28 cellular contexts compared by ENCODE assay signal in the genomic region with DNA sequence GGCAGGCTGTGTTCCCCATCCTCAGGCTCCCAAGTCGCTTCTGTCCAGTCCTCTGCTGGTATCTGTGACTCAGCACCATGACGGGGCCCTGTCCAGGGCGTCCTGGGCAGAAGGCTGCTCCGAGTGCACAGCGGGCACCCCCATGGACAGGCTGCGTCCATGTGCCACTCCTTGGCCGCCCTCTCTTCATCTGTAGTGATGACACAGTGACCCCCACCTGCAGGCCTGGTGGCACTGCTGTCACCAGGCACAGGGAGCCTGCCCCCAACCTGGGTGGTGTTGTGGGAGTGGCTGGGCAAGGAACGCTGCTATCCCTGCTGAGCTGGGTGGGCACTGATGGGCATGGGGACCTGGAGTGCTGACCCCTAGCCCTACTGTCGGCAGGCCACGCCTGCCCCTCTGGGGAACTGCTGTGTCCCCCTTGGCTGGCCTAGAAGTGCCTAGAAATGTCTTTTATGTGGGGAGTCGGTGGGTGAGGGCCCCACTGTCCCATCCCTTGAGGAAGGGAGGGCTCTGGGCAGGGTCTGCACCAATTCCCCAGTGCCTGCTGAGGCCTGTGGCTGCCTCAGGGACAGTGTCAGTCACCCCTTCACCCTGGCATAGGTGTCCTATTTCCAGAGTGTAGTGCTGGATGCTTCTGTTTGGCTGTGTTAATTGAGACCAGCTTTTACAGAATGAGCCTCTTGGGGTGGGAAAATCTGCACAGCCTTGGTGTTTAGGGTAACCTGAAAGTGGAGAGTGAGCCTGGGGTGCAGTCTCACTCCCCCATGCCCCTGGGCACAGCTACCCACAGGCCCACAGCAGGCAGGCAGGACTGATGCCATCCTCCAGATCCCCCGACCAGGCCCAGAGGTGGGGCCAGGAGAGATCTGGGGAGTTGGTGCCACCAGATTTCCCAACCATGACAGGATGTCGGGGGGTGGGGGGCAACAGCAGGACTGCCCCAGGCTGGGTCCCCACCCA. TPM values are rescaled to one million over a fixed set of nuclear protein-coding genes. Genes with fewer than 3 reads are reported as not detected.
DNase-seq lines count a peak whose midpoint lies in the region; ATAC-seq, FAIRE-seq and TF ChIP-seq lines count a peak whose summit lies in the region.
"Had no signal": no experiment of that assay in that cellular context is flagged by ENCODE, and none has a peak within 500 bp of the region (broad histone marks: within the 10 kb centered on the region; RNA-seq: fewer than 3 reads in every experiment).

No MANE protein-coding gene starts in this region.

- peak overlapping the region in 5 of 11 experiments; percentile 0 to 85 (median 35); a peak in 4 of 22 replicates for H3K9ac ChIP-seq in BLaER1 treated with 17β-estradiol and CSF1 and Interleukin-3, amounts not matched to agents 10 nM and 100 nM
- H3K9ac ChIP-seq in K562 (ENCODE audit: insufficient read depth in 1 of 2, low read depth in 2 of 2, low read length in 2 of 2) (peak overlapping the region in 1 of 2 experiments; percentile 57; a peak in 2 of 4 replicates), neuronal stem cell (ENCODE audit: low read depth, low read length, poor library complexity) (peak overlapping the region; percentile 50)

- no peak for ATAC-seq in K562
- ATAC-seq in central memory CD8-positive, alpha-beta T cell (replicated peaks; ENCODE audit: extremely low read depth, poor library complexity, severe bottlenecking) = no peak
- no peak for ATAC-seq in HG03460 (IDR thresholded peaks at IDR 0.05; ENCODE audit: unreplicated experiment)
- ATAC-seq: GM12878 had no signal

- H2BK120ac ChIP-seq in neuronal stem cell (ENCODE audit: low read depth, low read length) = no peak overlapping the region

- H3K79me2 ChIP-seq in K562 (ENCODE audit: control insufficient read depth, insufficient read depth, low read length) = no peaks in the 10 kb centered on the region

- H3K4me1 ChIP-seq in BLaER1 treated with 17β-estradiol and CSF1 and Interleukin-3, amounts not matched to agents 10 nM and 100 nM = peaks cover 25 to 100% (median 100%) of the 10 kb centered on the region in 10 experiments
- H3K4me1 ChIP-seq in K562 (replicated peaks in 1 of 2; ENCODE audit: control insufficient read depth in 2 of 2, insufficient read depth in 2 of 2, low read length in 2 of 2) (peaks cover 0 to 58% of the 10 kb centered on the region in 2 experiments; a peak in 2 of 5 replicates), neuronal stem cell (ENCODE audit: control insufficient read depth in 2 of 2, insufficient read depth in 1 of 2, low read depth in 1 of 2, low read length in 2 of 2) (peaks cover 3 to 8% of the 10 kb centered on the region in 2 donors), left ventricle myocardium inferior (peaks cover 16% of the 10 kb centered on the region), vagina (peaks cover 9% of the 10 kb centered on the region)

- H3K9me3 Mint-ChIP-seq in central memory CD8-positive, alpha-beta T cell = no peaks in the 10 kb centered on the region
- H3K9me3 Mint-ChIP-seq: CD4-positive, alpha-beta memory T cell; CD4-positive, CD25-positive, alpha-beta regulatory T cell; CD8-positive, alpha-beta memory T cell had no signal

- H3K79me1 ChIP-seq in neuronal stem cell (ENCODE audit: low read depth, low read length) = no peaks in the 10 kb centered on the region

- no peaks in the 10 kb centered on the region for H3K36me3 ChIP-seq in BLaER1 treated with 17β-estradiol and CSF1 and Interleukin-3, amounts not matched to agents 10 nM and 100 nM
- H3K36me3 ChIP-seq in K562 (ENCODE audit: control insufficient read depth, insufficient read depth, low read length) (no peaks in the 10 kb centered on the region), neuronal stem cell (replicated peaks in 1 of 2; ENCODE audit: control insufficient read depth in 2 of 2, insufficient read depth in 2 of 2, low read length in 2 of 2) (no peaks in the 10 kb centered on the region), left ventricle myocardium inferior (no peaks in the 10 kb centered on the region), vagina (no peaks in the 10 kb centered on the region)
- H3K36me3 ChIP-seq: BE2C had no signal

- TF ChIP-seq RAD21 in K562 (CRISPR knock-in tag; conservative IDR thresholded peaks at IDR 0.05 in 1 of 2, IDR thresholded peaks at IDR 0.05 in 1 of 2) = no peak

- WGBS in K562 (ENCODE audit: insufficient coverage, low coverage, missing lambda C conversion rate) = 2% methylated on average over 13 of the region's 13 CpGs
- no CpG with 5 or more reads among the region's 13 CpGs for WGBS in neuronal stem cell (ENCODE audit: extremely low coverage in 2 of 2, insufficient read length in 2 of 2, insufficient replicate concordance in 1 of 2), 2 donors

- in situ Hi-C loops in K562 (cut with MboI) = no loop called here

- CTCF ChIA-PET in K562 (lab: Yijun Ruan, JAX; ENCODE audit: low intra/inter-chr PET ratio) = no interaction called here

- peak overlapping the region in 4 of 11 experiments; percentile 13 to 33 (median 24); a peak in 4 of 22 replicates for H3K27ac ChIP-seq in BLaER1 treated with 17β-estradiol and CSF1 and Interleukin-3, amounts not matched to agents 10 nM and 100 nM
- H3K27ac ChIP-seq in K562 (ENCODE audit: extremely low read depth, low read depth, low read length) (no peak overlapping the region), neuronal stem cell (replicated peaks; ENCODE audit: low read length) (no peak overlapping the region), left ventricle myocardium inferior (replicated peaks) (no peak overlapping the region), vagina (no peak overlapping the region)

- peak overlapping the region; percentile 24 for H3K4ac ChIP-seq in neuronal stem cell (ENCODE audit: low read length)

- H3K9me1 ChIP-seq in K562 (ENCODE audit: control insufficient read depth, insufficient read depth, low read length) = peaks cover 11% of the 10 kb centered on the region

- H3K36me3 Mint-ChIP-seq in central memory CD8-positive, alpha-beta T cell (ENCODE audit: insufficient read depth) = peaks cover 1% of the 10 kb centered on the region
- H3K36me3 Mint-ChIP-seq: CD14-positive monocyte; CD4-positive, alpha-beta memory T cell; CD4-positive, CD25-positive, alpha-beta regulatory T cell; CD8-positive, alpha-beta memory T cell had no signal

- H3K4me1 Mint-ChIP-seq in central memory CD8-positive, alpha-beta T cell = peaks cover 5% of the 10 kb centered on the region
- H3K4me1 Mint-ChIP-seq: CD14-positive monocyte had no signal

- TF ChIP-seq POLR2A in K562 (conservative IDR thresholded peaks at IDR 0.05) (no peak), vagina (IDR thresholded peaks at IDR 0.05) (no peak)

- no peaks in the 10 kb centered on the region for H3K27me3 Mint-ChIP-seq in central memory CD8-positive, alpha-beta T cell
- H3K27me3 Mint-ChIP-seq: CD4-positive, alpha-beta memory T cell; CD4-positive, CD25-positive, alpha-beta regulatory T cell; CD8-positive, alpha-beta memory T cell had no signal

- peak overlapping the region; percentile 70 for H3K23ac ChIP-seq in neuronal stem cell (ENCODE audit: low read depth, low read length, poor library complexity)

- no peak overlapping the region for H4K8ac ChIP-seq in neuronal stem cell (ENCODE audit: low read depth, low read length)

- peak overlapping the region; percentile 46 for H3K18ac ChIP-seq in neuronal stem cell (ENCODE audit: low read length)

- no peak overlapping the region for H3K14ac ChIP-seq in neuronal stem cell (ENCODE audit: low read length)

- BruUV-seq in K562 (replicated peaks; lab: Mats Ljungman, UMichigan) = no TSS peak

- H3K9me3 ChIP-seq in BLaER1 treated with 17β-estradiol and CSF1 and Interleukin-3, amounts not matched to agents 10 nM and 100 nM (replicated peaks in 1 of 11) = no peaks in the 10 kb centered on the region
- H3K9me3 ChIP-seq in K562 (replicated peaks; ENCODE audit: control insufficient read depth, insufficient read depth, low read depth, low read length) = no peaks in the 10 kb centered on the region
- H3K9me3 ChIP-seq in neuronal stem cell (replicated peaks in 1 of 2; ENCODE audit: control insufficient read depth in 2 of 2, insufficient read depth in 1 of 2, low read depth in 1 of 2, low read length in 2 of 2) = peaks cover 0 to 1% of the 10 kb centered on the region in 2 donors
- H3K9me3 ChIP-seq in left ventricle myocardium inferior (replicated peaks) = no peaks in the 10 kb centered on the region
- H3K9me3 ChIP-seq in vagina = no peaks in the 10 kb centered on the region
- H3K9me3 ChIP-seq: BE2C had no signal

- H2BK5ac ChIP-seq in neuronal stem cell (ENCODE audit: low read length) = no peak overlapping the region

- H2BK15ac ChIP-seq in neuronal stem cell (ENCODE audit: low read length) = peak overlapping the region; percentile 82

- peak overlapping the region; percentile 14 for H2BK12ac ChIP-seq in neuronal stem cell (ENCODE audit: low read length)

- DNase-seq in K562 (ENCODE audit: extremely low read depth in 1 of 4, low spot score in 3 of 4) (no peak), neuronal stem cell (ENCODE audit: low spot score) (no peak), left ventricle myocardium inferior (no peak), vagina (ENCODE audit: extremely low spot score in 2 of 2) (no peak), head of caudate nucleus (no peak)
- DNase-seq in central memory CD8-positive, alpha-beta T cell (ENCODE audit: low spot score in 2 of 2) = no peak
- DNase-seq: 8988T; ACHN; BE2C; C1 segment of cervical spinal cord; CD4-positive, alpha-beta memory T cell; CD4-positive, CD25-positive, alpha-beta regulatory T cell; CD8-positive, alpha-beta memory T cell; COR-L47; DMS 273 treated with DMSO at 0.1 percent for 48 hours; DMS153; DMS79; DND-41; EL; GDM1 had no signal

- peaks cover 0 to 8% (median 0%) of the 10 kb centered on the region in 11 experiments; a peak in 1 of 22 replicates for H3K27me3 ChIP-seq in BLaER1 treated with 17β-estradiol and CSF1 and Interleukin-3, amounts not matched to agents 10 nM and 100 nM
- peaks cover 87 to 100% of the 10 kb centered on the region in 2 experiments for H3K27me3 ChIP-seq in K562 (ENCODE audit: control insufficient read depth in 2 of 2, insufficient read depth in 2 of 2, low read length in 2 of 2)
- peaks cover 0 to 54% (median 0%) of the 10 kb centered on the region in 3 experiments for H3K27me3 ChIP-seq in neuronal stem cell (ENCODE audit: control insufficient read depth in 3 of 3, insufficient read depth in 3 of 3, low read depth in 1 of 3, low read length in 3 of 3)
- no peaks in the 10 kb centered on the region for H3K27me3 ChIP-seq in left ventricle myocardium inferior (ENCODE audit: low read depth)
- H3K27me3 ChIP-seq in vagina = no peaks in the 10 kb centered on the region
- H3K27me3 ChIP-seq: BE2C had no signal

- peak overlapping the region; percentile 91 for H2AK5ac ChIP-seq in neuronal stem cell (ENCODE audit: low read depth, low read length)

- H4K91ac ChIP-seq in neuronal stem cell (ENCODE audit: low read depth, low read length, poor library complexity) = peak overlapping the region; percentile 24

- TF ChIP-seq EP300 in K562 (IDR thresholded peaks at IDR 0.05; ENCODE audit: low read length) = no peak

- peaks cover 0 to 3% (median 0%) of the 10 kb centered on the region in 11 experiments; a peak in 1 of 22 replicates for H4K20me1 ChIP-seq in BLaER1 treated with 17β-estradiol and CSF1 and Interleukin-3, amounts not matched to agents 10 nM and 100 nM
- peaks cover 83% of the 10 kb centered on the region for H4K20me1 ChIP-seq in K562 (replicated peaks; ENCODE audit: control insufficient read depth, insufficient read depth, low read length)

- H3K4me3 Mint-ChIP-seq in central memory CD8-positive, alpha-beta T cell = no peak overlapping the region
- H3K4me3 Mint-ChIP-seq: CD4-positive, alpha-beta memory T cell; CD4-positive, CD25-positive, alpha-beta regulatory T cell; CD8-positive, alpha-beta memory T cell had no signal

- no peak overlapping the region for H3K4me3 ChIP-seq in BLaER1 treated with 17β-estradiol and CSF1 and Interleukin-3, amounts not matched to agents 10 nM and 100 nM
- H3K4me3 ChIP-seq in K562 = no peak overlapping the region
- H3K4me3 ChIP-seq in neuronal stem cell (ENCODE audit: low read length in 2 of 2) = no peak overlapping the region
- H3K4me3 ChIP-seq in left ventricle myocardium inferior = no peak overlapping the region
- no peak overlapping the region for H3K4me3 ChIP-seq in vagina
- H3K4me3 ChIP-seq: GM12878 had no signal

- TF ChIP-seq CTCF in K562 (IDR thresholded peaks at IDR 0.05 in 2 of 3, conservative IDR thresholded peaks at IDR 0.05 in 1 of 3; ENCODE audit: insufficient read depth in 2 of 3, low read depth in 1 of 3, low read length in 3 of 3) (no peak), left ventricle myocardium inferior (IDR thresholded peaks at IDR 0.05; ENCODE audit: borderline replicate concordance) (no peak), vagina (IDR thresholded peaks at IDR 0.05) (no peak)

- H2AFZ ChIP-seq in K562 (ENCODE audit: low read depth, low read length) (no peak overlapping the region), neuronal stem cell (ENCODE audit: low read length) (no peak overlapping the region)

- no peak for FAIRE-seq in K562 (lab: Jason Lieb, UNC)
- FAIRE-seq: A204.1, GM12878, GM12892, GM18507, GM19239 had no signal

- POLR2A ChIA-PET in K562 (lab: Yijun Ruan, JAX) = interaction anchor here (0.6 to 1.0 kb wide), 3 partner anchors 10 to 634 kb away, joined by 3 to 5 read pairs (median 4); no protein-coding TSS in a partner anchor

- intact Hi-C loops in K562 (cut with micrococcal nuclease) (loop anchor here (10.0 kb wide), 1 partner anchor 259 kb away; no protein-coding TSS in a partner anchor), left ventricle myocardium inferior (cut with micrococcal nuclease) (no loop called here), vagina (cut with DNase I) (no loop called here), head of caudate nucleus (cut with DNase I) (no loop called here)

- H3K4me2 ChIP-seq in BLaER1 treated with 17β-estradiol and CSF1 and Interleukin-3, amounts not matched to agents 10 nM and 100 nM = peak overlapping the region in 9 of 11 experiments; percentile 13 to 100 (median 97); a peak in 17 of 22 replicates
- H3K4me2 ChIP-seq in K562 (ENCODE audit: insufficient read depth, low read length) (no peak overlapping the region), neuronal stem cell (ENCODE audit: insufficient read depth, low read length, poor library complexity, severe bottlenecking) (no peak overlapping the region)

- peak overlapping the region; percentile 46 for H3K27ac Mint-ChIP-seq in central memory CD8-positive, alpha-beta T cell (ENCODE audit: low read depth)
- H3K27ac Mint-ChIP-seq: CD4-positive, CD25-positive, alpha-beta regulatory T cell had no signal

RNA-seq across cellular contexts. Expression of gene RTN4R, which starts 34.5 kb away (rescaled TPM):
- 0.62 and 4.8 TPM in 2 replicates for total RNA-seq in K562 (2011; cell fraction: chromatin; rRNA removed; ENCODE audit: low replicate concordance)
- 7.4 and 9.8 TPM in 2 replicates for total RNA-seq in K562 (2011; cell fraction: nucleolus; rRNA removed)
- 3.2 and 3.7 TPM in 2 replicates for total RNA-seq in K562 (2011; cell fraction: nucleoplasm; rRNA removed)
- total RNA-seq in K562 (2014; rRNA removed) = 1.5 and 2.3 TPM in 2 replicates
- not detected in 2 replicates for total RNA-seq in K562 (2014; rRNA removed; fragmentation: Illumina TruSeq; extraction: Trizol)
- 0.41 and 0.43 TPM in 2 replicates for total RNA-seq in K562 (2015; rRNA removed; fragmentation: Illumina TruSeq; extraction: Trizol)
- total RNA-seq in K562 (2021) = 2.8 and 3.0 TPM in 2 replicates
- 1.3 and 4.4 TPM in 2 replicates for polyA plus RNA-seq in K562 (2011; rRNA removed)
- 5.9 and 9.9 TPM in 2 replicates for polyA plus RNA-seq in K562 (2011; cell fraction: cytosol; rRNA removed)
- polyA plus RNA-seq in K562 (2011; cell fraction: nucleus; rRNA removed) = 2.9 and 3.5 TPM in 2 replicates
- 2.9 and 4.6 TPM in 2 replicates for polyA plus RNA-seq in K562 (2012)
- polyA plus RNA-seq in K562 (2014; fragmentation: Illumina TruSeq; extraction: Trizol) = 0.46 TPM in 1 of 2 replicates, not detected in the other
- under 1 TPM in 1 of 2 experiments, not detected in 1; 0.04 TPM for polyA plus RNA-seq in K562 (2014; fragmentation: Nextera tagmentation; extraction: Ambion mirVana)
- 1.2 and 2.3 TPM in 2 replicates for polyA plus RNA-seq in K562 (2014; rRNA removed)
- 1.0 and 1.5 TPM in 2 replicates for polyA minus RNA-seq in K562 (2011; rRNA and poly(A)+ RNA removed)
- 5.1 and 13.6 TPM in 2 replicates for polyA minus RNA-seq in K562 (2011; cell fraction: cytosol; rRNA and poly(A)+ RNA removed)
- 0.40 and 1.3 TPM in 2 replicates for polyA minus RNA-seq in K562 (2011; cell fraction: nucleus; rRNA and poly(A)+ RNA removed)
- polyA plus RNA-seq in neuronal stem cell (2013, experiment 1 of 2) = 23.2 TPM
- polyA plus RNA-seq in neuronal stem cell (2013, experiment 2 of 2) = 22.9 TPM
- 0.96 TPM for total RNA-seq in left ventricle myocardium inferior
- 4.2 TPM for total RNA-seq in vagina
- polyA plus RNA-seq: CD14-positive monocyte had no signal

Comparison
In these comparisons a context has a peak if more than half of its experiments do, and no peak if none do; other contexts are left out.
1. H3K4me2 ChIP-seq: peak in BLaER1 treated with 17β-estradiol and CSF1 and Interleukin-3, amounts not matched to agents 10 nM and 100 nM (9 of 11); none in K562 (single experiment) and neuronal stem cell (single experiment).